In the genomic region with DNA sequence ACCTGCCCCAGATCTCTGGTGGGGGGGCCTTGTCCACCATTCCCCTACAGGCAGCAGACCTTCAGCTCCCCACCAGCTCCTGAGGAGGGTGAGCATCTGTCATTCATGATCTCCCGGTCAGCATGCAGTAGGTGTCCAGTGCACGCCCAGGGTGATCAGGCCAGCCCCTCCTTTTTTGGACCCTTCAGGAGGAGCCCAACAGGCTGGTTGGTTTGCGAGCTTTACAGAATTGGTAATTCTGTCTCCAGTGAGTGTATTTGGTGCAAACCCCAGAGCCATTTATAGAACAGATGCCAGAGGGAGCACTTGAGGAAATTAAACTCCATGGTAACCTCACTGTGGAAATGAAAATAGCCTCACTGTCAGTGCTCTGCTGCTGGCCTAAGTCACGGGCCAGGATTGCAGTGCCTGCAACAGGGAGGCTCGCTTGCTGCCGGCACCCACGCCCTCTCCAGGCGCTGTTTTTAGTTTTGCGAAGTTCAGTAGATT, we compare ENCODE assay signal across 2 cellular contexts.
TF ChIP-seq lines count a peak whose summit lies in the region.

No MANE protein-coding gene starts in this region.

TF ChIP-seq in IMR-90, 13 proteins besides CTCF, POLR2A, EP300 and RAD21 (continued from another document):
- TF ChIP-seq SMC3 (IDR thresholded peaks at IDR 0.05; ENCODE audit: low read depth, low read length) (no peak), RCOR1 (IDR thresholded peaks at IDR 0.05; ENCODE audit: insufficient replicate concordance, low read length) (no peak), MAFK (IDR thresholded peaks at IDR 0.05; ENCODE audit: low read depth, low read length) (no peak), RFX5 (IDR thresholded peaks at IDR 0.05; ENCODE audit: low read depth, low read length) (no peak), CHD1 (IDR thresholded peaks at IDR 0.05; ENCODE audit: low read depth, low read length) (no peak), NFE2L2 (IDR thresholded peaks at IDR 0.05; ENCODE audit: low read depth, low read length) (no peak), CEBPB (IDR thresholded peaks at IDR 0.05; ENCODE audit: low read depth, low read length) (no peak), MXI1 (IDR thresholded peaks at IDR 0.05; ENCODE audit: borderline replicate concordance, low read depth, low read length) (no peak), MAZ (IDR thresholded peaks at IDR 0.05; ENCODE audit: borderline replicate concordance, low read depth, low read length) (no peak), FOS (IDR thresholded peaks at IDR 0.05; ENCODE audit: low read depth, low read length) (no peak)
- TF ChIP-seq, protein P1, sequence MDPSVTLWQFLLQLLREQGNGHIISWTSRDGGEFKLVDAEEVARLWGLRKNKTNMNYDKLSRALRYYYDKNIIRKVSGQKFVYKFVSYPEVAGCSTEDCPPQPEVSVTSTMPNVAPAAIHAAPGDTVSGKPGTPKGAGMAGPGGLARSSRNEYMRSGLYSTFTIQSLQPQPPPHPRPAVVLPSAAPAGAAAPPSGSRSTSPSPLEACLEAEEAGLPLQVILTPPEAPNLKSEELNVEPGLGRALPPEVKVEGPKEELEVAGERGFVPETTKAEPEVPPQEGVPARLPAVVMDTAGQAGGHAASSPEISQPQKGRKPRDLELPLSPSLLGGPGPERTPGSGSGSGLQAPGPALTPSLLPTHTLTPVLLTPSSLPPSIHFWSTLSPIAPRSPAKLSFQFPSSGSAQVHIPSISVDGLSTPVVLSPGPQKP (IDR thresholded peaks at IDR 0.05; ENCODE audit: borderline replicate concordance, low read depth, low read length), result no peak

TF ChIP-seq in SK-N-SH, 30 proteins besides CTCF, POLR2A, EP300 and RAD21 (continued from another document):
- no peak for TF ChIP-seq ZBTB33 (IDR thresholded peaks at IDR 0.05; ENCODE audit: borderline replicate concordance, low read depth)
- TF ChIP-seq SMC3 (IDR thresholded peaks at IDR 0.05; ENCODE audit: low read depth, low read length), result peak; percentile 8; the same call in 1 of the 2 replicates
- no peak for TF ChIP-seq SIN3A (IDR thresholded peaks at IDR 0.05; ENCODE audit: borderline replicate concordance, low read depth, low read length)
- TF ChIP-seq MXI1 (IDR thresholded peaks at IDR 0.05; ENCODE audit: low read depth, low read length), result peak; percentile 53; the same call in 1 of the 2 replicates
